In the genomic region with DNA sequence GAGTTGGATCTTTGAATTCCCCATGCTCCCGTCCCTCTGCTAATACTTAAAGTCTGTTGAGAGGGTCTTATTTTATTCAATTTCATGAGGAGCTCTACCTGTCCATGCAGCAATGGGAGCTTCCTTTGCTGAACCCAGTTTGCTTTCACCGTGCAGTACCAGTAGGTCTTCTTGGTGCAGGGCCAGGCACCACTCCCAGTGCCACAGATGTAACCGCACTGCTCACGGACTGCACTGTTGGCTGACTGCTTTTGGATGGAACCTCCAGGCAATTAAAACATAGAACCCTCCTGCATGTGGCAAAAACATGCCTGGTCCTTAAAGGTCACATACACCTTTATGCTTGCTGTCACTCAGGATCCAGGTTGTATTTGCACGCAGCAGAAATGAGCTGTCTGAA, we compare ENCODE assay signal across 18 cellular contexts. TPM values are rescaled to one million over a fixed set of nuclear protein-coding genes. Genes with fewer than 3 reads are reported as not detected.
DNase-seq lines count a peak whose midpoint lies in the region; TF ChIP-seq lines count a peak whose summit lies in the region.
"Had no signal": no experiment of that assay in that cellular context is flagged by ENCODE, and none has a peak within 500 bp of the region (broad histone marks: within the 10 kb centered on the region; RNA-seq: fewer than 3 reads in every experiment).

No MANE protein-coding gene starts in this region.

- H4K20me1 ChIP-seq in smooth muscle cell (ENCODE audit: low read depth) = no peaks in the 10 kb centered on the region

- 71% methylated on average over 5 of the region's 5 CpGs for WGBS in smooth muscle cell (ENCODE audit: low lambda C conversion rate)

- no peak overlapping the region for H3K4me3 ChIP-seq in parathyroid adenoma (ENCODE audit: low read depth, low read length)
- no peak overlapping the region for H3K4me3 ChIP-seq in smooth muscle cell
- H3K4me3 ChIP-seq: A549 had no signal

- H3K4me1 ChIP-seq in parathyroid adenoma = peaks cover 30% of the 10 kb centered on the region
- H3K4me1 ChIP-seq in smooth muscle cell (ENCODE audit: low read depth) = no peaks in the 10 kb centered on the region
- H3K4me1 ChIP-seq: A549, Caco-2 had no signal

- H3K9ac ChIP-seq in parathyroid adenoma (peak overlapping the region; percentile 33), smooth muscle cell (ENCODE audit: low read depth) (no peak overlapping the region)

- H3K4me2 ChIP-seq in parathyroid adenoma (ENCODE audit: low read length) = peak overlapping the region; percentile 65
- H3K4me2 ChIP-seq in smooth muscle cell = no peak overlapping the region
- H3K4me2 ChIP-seq: A549 had no signal

- H3K27ac ChIP-seq in cingulate gyrus (ENCODE audit: low read depth, low read length) (peak overlapping the region; percentile 91), parathyroid adenoma (peak overlapping the region; percentile 98), smooth muscle cell (ENCODE audit: low read depth) (no peak overlapping the region)
- H3K27ac ChIP-seq: 22Rv1, A549, C4-2B, HL-60 had no signal

- H3K36me3 ChIP-seq in parathyroid adenoma (ENCODE audit: control insufficient read depth, insufficient read depth, low read length) (no peaks in the 10 kb centered on the region), smooth muscle cell (ENCODE audit: low read depth) (no peaks in the 10 kb centered on the region)

- H3K79me2 ChIP-seq in parathyroid adenoma (no peaks in the 10 kb centered on the region), smooth muscle cell (ENCODE audit: low read depth) (no peaks in the 10 kb centered on the region)

- H3K27me3 ChIP-seq in parathyroid adenoma (ENCODE audit: control insufficient read depth, insufficient read depth, low read length) (no peaks in the 10 kb centered on the region), smooth muscle cell (ENCODE audit: low read depth) (no peaks in the 10 kb centered on the region)

- H3K9me3 ChIP-seq in parathyroid adenoma (ENCODE audit: control insufficient read depth, low read length) = no peaks in the 10 kb centered on the region
- H3K9me3 ChIP-seq in smooth muscle cell (replicated peaks; ENCODE audit: low read depth) = no peaks in the 10 kb centered on the region
- H3K9me3 ChIP-seq: A549, Caco-2 had no signal

- no peaks in the 10 kb centered on the region for H3F3A ChIP-seq in smooth muscle cell (ENCODE audit: low read depth)

- DNase-seq in NCI-H1694 (lab: John Stamatoyannopoulos, UW) (peak; percentile 2), NCI-H1694 treated with DMSO at 0.1 percent for 48 hours (lab: John Stamatoyannopoulos, UW) (no peak), smooth muscle cell (lab: John Stamatoyannopoulos, UW; ENCODE audit: unreplicated experiment) (no peak), activated gamma-delta T cell (lab: John Stamatoyannopoulos, UW) (no peak), dermis blood vessel endothelial cell (no peak)
- DNase-seq: AML-193; Caco-2; CD4-positive, alpha-beta T cell; GDM1; GOT3; H7 had no signal

- H2AFZ ChIP-seq in parathyroid adenoma (peak overlapping the region; percentile 63), smooth muscle cell (ENCODE audit: low read depth) (no peak overlapping the region)

- TF ChIP-seq CTCF in parathyroid adenoma (IDR thresholded peaks at IDR 0.05) (no peak), smooth muscle cell (IDR thresholded peaks at IDR 0.05; ENCODE audit: borderline replicate concordance, insufficient read depth, poor library complexity, severe bottlenecking) (no peak)

RNA-seq across cellular contexts. Expression of a gene that starts 9.3 kb away (rescaled TPM):
- not detected in 2 replicates for total RNA-seq in smooth muscle cell
- 0.50 TPM in 1 of 2 replicates, not detected in the other for polyA plus RNA-seq in smooth muscle cell
- total RNA-seq in dermis blood vessel endothelial cell = 0.17 TPM in 1 of 2 replicates, not detected in the other
- polyA plus RNA-seq: BJ had no signal

RNA-seq across cellular contexts. Expression of a gene that starts 49.9 kb away (rescaled TPM):
- total RNA-seq in smooth muscle cell = 21.8 and 25.8 TPM in 2 replicates
- 40.4 and 57.5 TPM in 2 replicates for polyA plus RNA-seq in smooth muscle cell
- total RNA-seq in dermis blood vessel endothelial cell = 28.6 and 35.2 TPM in 2 replicates

RNA-seq across cellular contexts. Expression of a gene that starts 55.9 kb away (rescaled TPM):
- total RNA-seq in smooth muscle cell = 70.7 and 92.5 TPM in 2 replicates
- polyA plus RNA-seq in smooth muscle cell = 220 and 230 TPM in 2 replicates
- total RNA-seq in dermis blood vessel endothelial cell = 46.5 and 75.1 TPM in 2 replicates
